Comparison of ENCODE assay signal across 12 cellular contexts in genomic region chr18:6747646-6748045, GRCh38. TPM values are rescaled to one million over a fixed set of nuclear protein-coding genes. Genes with fewer than 3 reads are reported as not detected.
DNase-seq lines count a peak whose midpoint lies in the region; ATAC-seq, FAIRE-seq and TF ChIP-seq lines count a peak whose summit lies in the region.
"Had no signal": no experiment of that assay in that cellular context is flagged by ENCODE, and none has a peak within 500 bp of the region (broad histone marks: within the 10 kb centered on the region; RNA-seq: fewer than 3 reads in every experiment).

No MANE protein-coding gene starts in this region.

- no peak overlapping the region for H3K9ac ChIP-seq in skeletal muscle satellite cell (ENCODE audit: low read depth, low read length)

- peak; percentile 98 for FAIRE-seq in H54 (lab: Jason Lieb, UNC)

- H3K9me3 ChIP-seq in skeletal muscle satellite cell (replicated peaks; ENCODE audit: low read length): no peaks in the 10 kb centered on the region
- H3K9me3 ChIP-seq: suprapubic skin had no signal

- TF ChIP-seq POLR2A in H54 (IDR thresholded peaks at IDR 0.05; ENCODE audit: low read depth, low read length): no peak

- H3K27me3 ChIP-seq in skeletal muscle satellite cell (ENCODE audit: control insufficient read depth, insufficient read depth, low read length): peaks cover 6% of the 10 kb centered on the region
- H3K27me3 ChIP-seq: suprapubic skin had no signal

- peak overlapping the region; percentile 5 for H3K4me2 ChIP-seq in skeletal muscle satellite cell (ENCODE audit: low read length)

- intact Hi-C loops in posterior cingulate gyrus (cut with DNase I): no loop called here

- peaks cover 39% of the 10 kb centered on the region for H3K4me1 ChIP-seq in skeletal muscle satellite cell (ENCODE audit: control insufficient read depth, insufficient read depth, low read length)

- peak; percentile 13 for DNase-seq in H54 (ENCODE audit: insufficient read length, low spot score)
- peak; percentile 29 to 49 for DNase-seq in SHP77 (lab: John Stamatoyannopoulos, UW)
- peak; percentile 95 for DNase-seq in fibroblast of gingiva (ENCODE audit: low read depth)
- DNase-seq in activated CD8-positive, alpha-beta memory T cell treated with anti-CD3 and anti-CD28 coated beads for 24 hours: no peak
- DNase-seq in posterior cingulate gyrus: no peak
- DNase-seq: activated CD4-positive, alpha-beta memory T cell treated with anti-CD3 and anti-CD28 coated beads for 36 hours; activated naive CD8-positive, alpha-beta T cell treated with anti-CD3 and anti-CD28 coated beads, Interleukin-2, amount 50 U/mL, for 24 hours; NCI-H187 had no signal

- no peak for ATAC-seq in GM21390 (IDR thresholded peaks at IDR 0.05; ENCODE audit: unreplicated experiment)
- ATAC-seq: activated naive CD8-positive, alpha-beta T cell treated with anti-CD3 and anti-CD28 coated beads, Interleukin-2, amount 50 U/mL, for 24 hours; HCT116 had no signal

- no peaks in the 10 kb centered on the region for H3K36me3 ChIP-seq in skeletal muscle satellite cell (ENCODE audit: insufficient read depth, low read length)
- H3K36me3 ChIP-seq: suprapubic skin had no signal

- no peak overlapping the region for H3K4me3 ChIP-seq in skeletal muscle satellite cell (ENCODE audit: low read length)
- H3K4me3 ChIP-seq: suprapubic skin had no signal

RNA-seq across cellular contexts. Expression of gene ARHGAP28, which starts 18.1 kb away (rescaled TPM):
- total RNA-seq in skeletal muscle satellite cell (2012; rRNA removed): 1.5 and 2.6 TPM in 2 replicates
- total RNA-seq: activated CD4-positive, alpha-beta memory T cell treated with anti-CD3 and anti-CD28 coated beads for 36 hours had no signal

Comparison
In these comparisons a context has a peak if more than half of its experiments do, and no peak if none do; other contexts are left out.
1. DNase-seq: peak in H54 (single experiment), SHP77 (2 of 2) and fibroblast of gingiva (single experiment); none in activated CD8-positive, alpha-beta memory T cell treated with anti-CD3 and anti-CD28 coated beads for 24 hours (single experiment) and posterior cingulate gyrus (0 of 10).